In genomic region chr4:25397305-25397704, GRCh38 we compare ENCODE assay signal across 7 cellular contexts.
"Had no signal": no experiment of that assay in that cellular context is flagged by ENCODE, and none has a peak within 500 bp of the region (broad histone marks: within the 10 kb centered on the region; RNA-seq: fewer than 3 reads in every experiment).

No MANE protein-coding gene starts in this region.

- DNase-seq: GM23248, GOT3, H7, KG1 had no signal

- H3K27me3 Mint-ChIP-seq: IgD-negative memory B cell had no signal

- H3K9me3 Mint-ChIP-seq: IgD-negative memory B cell had no signal

- H3K4me1 Mint-ChIP-seq: IgD-negative memory B cell had no signal

- ATAC-seq: HCT116, HepG2 had no signal
